1 cellular context compared by ENCODE assay signal in the genomic region with DNA sequence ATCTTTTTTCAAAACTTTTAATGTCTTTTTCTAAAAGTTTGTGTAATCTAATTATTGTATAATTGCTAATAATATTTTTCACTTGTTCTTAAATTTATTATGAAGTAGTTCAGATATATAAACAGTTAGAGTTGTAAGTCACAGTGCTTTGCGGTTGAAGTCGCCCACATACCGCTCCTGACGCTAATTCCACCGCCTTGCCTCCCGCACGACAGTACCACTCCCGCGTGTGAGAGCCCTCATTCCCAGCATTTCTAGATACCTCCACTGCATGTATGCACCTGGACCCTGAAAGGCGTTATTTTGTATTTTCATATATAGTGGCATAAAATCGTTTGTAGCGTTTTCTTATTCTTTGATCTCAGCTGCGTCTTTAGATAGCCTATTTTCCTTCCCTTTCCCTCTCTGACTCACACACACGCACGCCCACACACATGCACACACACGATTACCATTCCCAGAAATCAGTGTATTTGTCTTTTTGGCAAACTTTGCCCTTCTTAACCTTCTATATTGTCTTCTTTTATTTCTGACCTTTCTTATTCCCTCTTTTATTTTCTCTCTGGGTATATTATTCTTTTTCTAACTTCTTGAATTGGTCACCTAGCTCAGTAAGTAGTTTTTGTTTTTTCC.
TF ChIP-seq lines count a peak whose summit lies in the region.

No MANE protein-coding gene starts in this region.

TF ChIP-seq in WTC11, 78 proteins besides CTCF, POLR2A, EP300 and RAD21 (continued from another document):
- no peak for TF ChIP-seq KAT7 (CRISPR knock-in tag; IDR thresholded peaks at IDR 0.05; ENCODE audit: borderline replicate concordance)
- no peak for TF ChIP-seq ZNF317 (CRISPR knock-in tag; IDR thresholded peaks at IDR 0.05; ENCODE audit: borderline replicate concordance, low read depth)
